In genomic region chr2:85989288-85989865, GRCh38 we compare ENCODE assay signal across 16 cellular contexts.
"Had no signal": no experiment of that assay in that cellular context is flagged by ENCODE, and none has a peak within 500 bp of the region (broad histone marks: within the 10 kb centered on the region; RNA-seq: fewer than 3 reads in every experiment).

No MANE protein-coding gene starts in this region.

- ATAC-seq: activated naive CD8-positive, alpha-beta T cell treated with anti-CD3 and anti-CD28 coated beads, Interleukin-2, amount 50 U/mL, for 24 hours had no signal

- H3K36me3 ChIP-seq: heart left ventricle, SJSA1, stomach, suprapubic skin, transverse colon had no signal

- H3K4me3 Mint-ChIP-seq: activated CD4-positive, alpha-beta memory T cell treated with anti-CD3 and anti-CD28 coated beads, Interleukin-2, amount 10 ng/mL, durations not matched to agents 7 days and 5 days; activated naive CD8-positive, alpha-beta T cell treated with anti-CD3 and anti-CD28 coated beads, Interleukin-2, amount 50 U/mL, for 24 hours; brain had no signal

- H3K27me3 ChIP-seq: SJSA1, stomach, suprapubic skin, transverse colon had no signal

- H3K36me3 Mint-ChIP-seq: brain had no signal

- H3K4me3 ChIP-seq: heart left ventricle, SJSA1, stomach, suprapubic skin, transverse colon had no signal

- H3K27me3 Mint-ChIP-seq: activated CD4-positive, alpha-beta memory T cell treated with anti-CD3 and anti-CD28 coated beads, Interleukin-2, amount 10 ng/mL, durations not matched to agents 7 days and 5 days; activated naive CD8-positive, alpha-beta T cell treated with anti-CD3 and anti-CD28 coated beads, Interleukin-2, amount 50 U/mL, for 24 hours; brain had no signal

- H3K9me3 Mint-ChIP-seq: activated naive CD8-positive, alpha-beta T cell treated with anti-CD3 and anti-CD28 coated beads, Interleukin-2, amount 50 U/mL, for 24 hours; brain had no signal

- H3K9me3 ChIP-seq: heart left ventricle, SJSA1, stomach, suprapubic skin, transverse colon had no signal

- H3K27ac ChIP-seq: SJSA1 had no signal

- DNase-seq: activated CD4-positive, alpha-beta memory T cell treated with anti-CD3 and anti-CD28 coated beads, Interleukin-2, amount 10 ng/mL, durations not matched to agents 7 days and 5 days; activated naive CD4-positive, alpha-beta T cell treated with anti-CD3 and anti-CD28 coated beads, Interleukin-2, amount 50 U/mL, for 16 hours; activated naive CD8-positive, alpha-beta T cell treated with anti-CD3 and anti-CD28 coated beads, Interleukin-2, amount 50 U/mL, for 24 hours; anterior cingulate cortex; caudate nucleus; dermis blood vessel endothelial cell; effector CD8-positive, alpha-beta T cell; heart left ventricle; left cardiac atrium; occipital lobe; stomach; T-helper 9 cell; transverse colon had no signal
